Comparison of ENCODE assay signal across 1 cellular context in genomic region chr6:75418233-75418632, GRCh38.
TF ChIP-seq lines count a peak whose summit lies in the region.

No MANE protein-coding gene starts in this region.

TF ChIP-seq in A549, 52 proteins besides CTCF, POLR2A, EP300 and RAD21 (continued from another document):
- 0 out of 3 replicates have a peak, but pooled peaks have one; percentile 40 for TF ChIP-seq BCL3 (IDR thresholded peaks at IDR 0.05)
- peak in 1 of 2 experiments; percentile 92 for TF ChIP-seq CEBPB (IDR thresholded peaks at IDR 0.05)
- no peak for TF ChIP-seq CBX8 (IDR thresholded peaks at IDR 0.05)
- no peak for TF ChIP-seq ZFP36 (IDR thresholded peaks at IDR 0.05; ENCODE audit: borderline replicate concordance, partially characterized antibody)
- peak; percentile 43 to 91; a peak in 3 of 5 replicates for TF ChIP-seq JUN (IDR thresholded peaks at IDR 0.05)
- peak; percentile 80 for TF ChIP-seq JUNB (IDR thresholded peaks at IDR 0.05)
- no peak for TF ChIP-seq POLR2AphosphoS2 (conservative IDR thresholded peaks at IDR 0.05; ENCODE audit: low read length)
- no peak for TF ChIP-seq CHD4 (IDR thresholded peaks at IDR 0.05; ENCODE audit: borderline replicate concordance)
- TF ChIP-seq NPAS2 (CRISPR knock-in tag; IDR thresholded peaks at IDR 0.05; ENCODE audit: borderline replicate concordance) = no peak
- peak; percentile 64 for TF ChIP-seq FOSL2 (IDR thresholded peaks at IDR 0.05)
- TF ChIP-seq FOSL2 (CRISPR knock-in tag; IDR thresholded peaks at IDR 0.05) = peak; percentile 90
- no peak for TF ChIP-seq ZSCAN20 (CRISPR knock-in tag; IDR thresholded peaks at IDR 0.05)
